29 cellular contexts compared by ENCODE assay signal in the genomic region with DNA sequence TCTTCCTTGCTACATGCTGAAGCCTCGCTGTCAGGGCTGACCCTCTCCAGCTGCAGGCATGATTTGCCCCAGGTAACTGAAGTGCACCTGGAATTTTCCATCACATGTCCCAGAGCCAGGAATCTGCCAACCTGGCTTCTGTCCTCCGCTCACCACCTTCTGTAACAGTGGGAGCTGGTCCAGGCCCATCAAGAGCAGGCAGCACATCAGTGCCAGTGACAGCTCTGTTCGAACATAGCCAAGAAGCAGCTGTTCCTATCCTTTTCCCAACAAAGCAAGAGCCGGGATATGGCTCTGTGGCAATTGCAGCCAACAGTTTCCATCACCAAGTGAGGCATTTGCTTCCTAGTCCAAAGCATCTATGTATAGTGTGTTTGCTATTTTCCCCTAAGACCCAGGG. TPM values are rescaled to one million over a fixed set of nuclear protein-coding genes. Genes with fewer than 3 reads are reported as not detected.
"Had no signal": no experiment of that assay in that cellular context is flagged by ENCODE, and none has a peak within 500 bp of the region (broad histone marks: within the 10 kb centered on the region; RNA-seq: fewer than 3 reads in every experiment).

No MANE protein-coding gene starts in this region.

- DNase-seq: activated CD4-positive, alpha-beta T cell treated with anti-CD3 and anti-CD28 coated beads for 48 hours; activated CD4-positive, alpha-beta T cell treated with anti-CD3 and anti-CD28 coated beads, Interleukin-2, amount 50 U/mL, for 48 hours; activated CD8-positive, alpha-beta memory T cell treated with anti-CD3 and anti-CD28 coated beads for 24 hours; activated effector memory CD4-positive, alpha-beta T cell treated with Interleukin-2 at 50 U/mL for 16 hours; activated naive CD4-positive, alpha-beta T cell treated with Interleukin-2 at 50 U/mL for 16 hours; anterior cingulate cortex; endodermal cell; foreskin fibroblast; heart left ventricle; hypothalamus; immature natural killer cell; mesendoderm; retina; sigmoid colon; stimulated activated CD4-positive, alpha-beta T cell treated with anti-CD3 and anti-CD28 coated beads, Interleukin-15, amount 100 ng/mL, for 24 hours; stimulated activated CD4-positive, alpha-beta T cell treated with anti-CD3 and anti-CD28 coated beads, Interleukin-2, amount 100 ng/mL, for 24 hours; stimulated activated naive B cell treated with anti-CD40 and anti-IgM and Interleukin-4, amounts not matched to agents 10 μg/mL and 1 μg/mL and 100 μg/mL, for 72 hours; T-helper 9 cell; testis; transverse colon had no signal

- H3K36me3 ChIP-seq: cardiac muscle cell, heart left ventricle, sigmoid colon, transverse colon had no signal

- H3K27ac ChIP-seq: cardiac muscle cell, heart left ventricle, sigmoid colon, testis, transverse colon, VCaP had no signal

- H3K27me3 ChIP-seq: cardiac muscle cell, heart left ventricle, sigmoid colon, testis, transverse colon had no signal

- H3K4me3 ChIP-seq: cardiac muscle cell, heart left ventricle, lung, sigmoid colon, smooth muscle cell, testis, transverse colon had no signal

- ATAC-seq: activated CD4-positive, CD25-positive, alpha-beta regulatory T cell treated with anti-CD3 and anti-CD28 coated beads, Interleukin-2, amount 50 U/mL, for 24 hours; esophagus mucosa; heart left ventricle; left lobe of liver; stimulated activated naive B cell treated with anti-CD40 and anti-IgM and Interleukin-4, amounts not matched to agents 10 μg/mL and 1 μg/mL and 100 μg/mL, for 72 hours had no signal

- H3K4me1 ChIP-seq: heart left ventricle, sigmoid colon, testis, transverse colon had no signal

- H3K9me3 ChIP-seq: heart left ventricle, sigmoid colon, testis, transverse colon had no signal

RNA-seq across cellular contexts. Expression of a gene that starts 42.2 kb away (rescaled TPM):
- total RNA-seq: esophagus mucosa; mononuclear cell; natural killer cell treated with Interleukin-12 subunit alpha and Interleukin-12 subunit beta and Interleukin-15 and Interleukin-18, amount 100 ng/mL, for 72 hours had no signal
- polyA plus RNA-seq: immature natural killer cell had no signal
